ENCODE assay signal across 8 cellular contexts in the genomic region with DNA sequence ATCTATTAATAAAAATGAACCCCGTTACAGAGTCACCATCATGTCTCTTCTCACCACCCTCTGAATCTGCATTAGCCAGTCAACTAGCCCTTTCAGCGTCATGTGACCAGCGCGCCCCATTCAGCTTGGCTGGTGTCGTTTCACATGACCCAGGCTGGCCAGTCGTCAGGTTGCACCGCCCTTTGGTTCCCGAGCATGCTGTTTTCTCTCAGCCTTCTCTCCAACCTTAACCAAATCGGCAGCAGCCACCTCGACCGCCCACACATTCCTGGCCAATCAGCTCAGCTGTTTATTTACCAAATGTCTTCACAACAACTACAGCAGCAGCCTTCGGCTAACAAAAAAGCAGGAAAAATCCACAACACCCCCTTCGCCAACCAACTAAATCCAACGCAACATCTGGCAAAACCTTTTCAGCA. TPM values are rescaled to one million over a fixed set of nuclear protein-coding genes. Genes with fewer than 3 reads are reported as not detected.
A peak's percentile ranks its signal among the peaks of the same experiment; 100 is the strongest.
DNase-seq lines count a peak whose midpoint lies in the region; TF ChIP-seq lines count a peak whose summit lies in the region.

No MANE protein-coding gene starts in this region.

- TF ChIP-seq CTCF in SU-DHL-6 (IDR thresholded peaks at IDR 0.05; ENCODE audit: insufficient read depth, low read length, poor library complexity, severe bottlenecking) = no peak
- TF ChIP-seq CTCF in adrenal gland (IDR thresholded peaks at IDR 0.05) = no peak
- no peak for TF ChIP-seq CTCF in prostate gland (IDR thresholded peaks at IDR 0.05)

- H3K9me3 ChIP-seq in SU-DHL-6 (ENCODE audit: insufficient read depth, low read length) = no peaks in the 10 kb centered on the region
- no peaks in the 10 kb centered on the region for H3K9me3 ChIP-seq in adrenal gland (replicated peaks in 1 of 3)
- H3K9me3 ChIP-seq in prostate gland = no peaks in the 10 kb centered on the region

- H3K27ac ChIP-seq in SU-DHL-6 (ENCODE audit: low read depth, low read length) (no peak overlapping the region), adrenal gland (peak overlapping the region in 1 of 5 donors; percentile 6), prostate gland (no peak overlapping the region)

- no peak overlapping the region for H2AFZ ChIP-seq in SU-DHL-6 (ENCODE audit: low read depth, low read length, severe bottlenecking)

- WGBS in adrenal gland, 4 donors = 69 to 79% (median 74%) methylated on average over 14 of the region's 14 CpGs
- WGBS in prostate gland = 47% methylated on average over 14 of the region's 14 CpGs

- peak overlapping the region; percentile 76 for H3K4me2 ChIP-seq in SU-DHL-6 (ENCODE audit: low read depth, low read length, poor library complexity, severe bottlenecking)

- DNase-seq in CD1c-positive myeloid dendritic cell (ENCODE audit: extremely low spot score) (peak; percentile 46), adrenal gland (peak in 6 of 7 donors; percentile 33 to 71 (median 37)), iPS-NIHi11 (ENCODE audit: low spot score) (peak; percentile 55), prostate gland (ENCODE audit: low spot score) (no peak), NCI-H1694 (lab: John Stamatoyannopoulos, UW) (no peak), GF-D8 (lab: John Stamatoyannopoulos, UW) (no peak)
- DNase-seq in stimulated activated CD4-positive, alpha-beta T cell treated with anti-CD3 and anti-CD28 coated beads, Interleukin-2, amount 100 ng/mL, for 24 hours = peak; percentile 69 to 74

- TF ChIP-seq POLR2A in adrenal gland (IDR thresholded peaks at IDR 0.05) (no peak), prostate gland (IDR thresholded peaks at IDR 0.05) (no peak)

- H3K4me1 ChIP-seq in adrenal gland (replicated peaks in 1 of 2) (peaks cover 39 to 83% of the 10 kb centered on the region in 2 donors), prostate gland (replicated peaks) (peaks cover 4% of the 10 kb centered on the region)

- no peak overlapping the region for H3K9ac ChIP-seq in SU-DHL-6 (ENCODE audit: low read length)

- H3K4me3 ChIP-seq in SU-DHL-6 (ENCODE audit: insufficient read depth, low read length, poor library complexity, severe bottlenecking) (no peak overlapping the region), adrenal gland (peak overlapping the region in 1 of 4 donors; percentile 73), prostate gland (peak overlapping the region in 1 of 2 donors; percentile 0)

- H3K27me3 ChIP-seq in SU-DHL-6 (ENCODE audit: low read length) (no peaks in the 10 kb centered on the region), adrenal gland (no peaks in the 10 kb centered on the region), prostate gland (replicated peaks; ENCODE audit: insufficient read depth) (no peaks in the 10 kb centered on the region)

- H4K20me1 ChIP-seq in SU-DHL-6 (ENCODE audit: low read depth, low read length) = peaks cover 98% of the 10 kb centered on the region

- peaks cover 98% of the 10 kb centered on the region for H3K36me3 ChIP-seq in SU-DHL-6 (ENCODE audit: low read length)
- peaks cover 0 to 82% of the 10 kb centered on the region in 2 donors for H3K36me3 ChIP-seq in adrenal gland (replicated peaks in 1 of 2)
- peaks cover 3 to 13% of the 10 kb centered on the region in 2 donors for H3K36me3 ChIP-seq in prostate gland

- intact Hi-C loops in adrenal gland (cut with DNase I) = loop anchor here (10.0 kb wide), 1 partner anchor 55 kb away; the partner anchor contains the start of gene STK38 (in 2 of the 2)
- intact Hi-C loops in prostate gland (cut with DNase I) = no loop called here

- no peaks in the 10 kb centered on the region for H3K9me2 ChIP-seq in SU-DHL-6 (replicated peaks; ENCODE audit: insufficient read depth, low read length)

- H3K79me2 ChIP-seq in SU-DHL-6 (ENCODE audit: insufficient read depth, low read length) = peaks cover 100% of the 10 kb centered on the region

- H3F3A ChIP-seq in SU-DHL-6 (ENCODE audit: insufficient read depth) = peaks cover 99% of the 10 kb centered on the region

RNA-seq across cellular contexts. Expression of gene SRSF3, which starts 5.6 kb away (rescaled TPM):
- 100 to 1,000 TPM in 6 of 8 donors, 10 to 100 TPM in 2; 28.9 to 291 (median 123) TPM for total RNA-seq in adrenal gland
- 100 to 1,000 TPM in 1 of 3 donors, 10 to 100 TPM in 2; 87.8 to 290 (median 92.4) TPM for polyA plus RNA-seq in adrenal gland
- total RNA-seq in prostate gland = 100 to 1,000 TPM; 111 to 153 TPM

RNA-seq across cellular contexts. Expression of gene STK38, which starts 52.5 kb away (rescaled TPM):
- total RNA-seq in adrenal gland (10 to 100 TPM in 6 of 8 donors, 1 to 10 TPM in 2; 7.4 to 21.3 (median 12.1) TPM), prostate gland (10 to 100 TPM; 16.5 to 17.7 TPM)
- polyA plus RNA-seq in adrenal gland = 10 to 100 TPM; 13.9 to 17.8 (median 16.6) TPM

Comparison
In these comparisons a context has a peak if more than half of its experiments do, and no peak if none do; other contexts are left out.
1. DNase-seq: peak in CD1c-positive myeloid dendritic cell (single experiment), adrenal gland (6 of 7), iPS-NIHi11 (single experiment) and stimulated activated CD4-positive, alpha-beta T cell treated with anti-CD3 and anti-CD28 coated beads, Interleukin-2, amount 100 ng/mL, for 24 hours (2 of 2); none in prostate gland (single experiment), NCI-H1694 (single experiment) and GF-D8 (single experiment).